15 cellular contexts compared by ENCODE assay signal in genomic region chr16:54588026-54588425, GRCh38.
A peak's percentile ranks its signal among the peaks of the same experiment; 100 is the strongest.
DNase-seq lines count a peak whose midpoint lies in the region; FAIRE-seq and TF ChIP-seq lines count a peak whose summit lies in the region.
"Had no signal": no experiment of that assay in that cellular context is flagged by ENCODE, and none has a peak within 500 bp of the region (broad histone marks: within the 10 kb centered on the region; RNA-seq: fewer than 3 reads in every experiment).

No MANE protein-coding gene starts in this region.

- peaks cover 61% of the 10 kb centered on the region for H3K4me1 Mint-ChIP-seq in neural crest cell

- no peaks in the 10 kb centered on the region for H3K9me3 ChIP-seq in BE2C
- H3K9me3 ChIP-seq in smooth muscle cell (replicated peaks; ENCODE audit: low read depth), result no peaks in the 10 kb centered on the region

- FAIRE-seq in bronchial epithelial cell (lab: Jason Lieb, UNC), result peak; percentile 76
- FAIRE-seq: GM12878 had no signal

- H3K27ac ChIP-seq in smooth muscle cell (ENCODE audit: low read depth), result no peak overlapping the region
- H3K27ac ChIP-seq: GM23248 had no signal

- H3K27ac Mint-ChIP-seq in neural crest cell (ENCODE audit: unreplicated experiment), result peak overlapping the region; percentile 30
- H3K27ac Mint-ChIP-seq: CD4-positive, alpha-beta T cell had no signal

- no peaks in the 10 kb centered on the region for H3F3A ChIP-seq in smooth muscle cell (ENCODE audit: low read depth)

- no peaks in the 10 kb centered on the region for H3K27me3 ChIP-seq in bronchial epithelial cell (ENCODE audit: control insufficient read depth, insufficient read depth, low read length)
- H3K27me3 ChIP-seq in BE2C, result no peaks in the 10 kb centered on the region; the same call in 1 of the 2 replicates
- peaks cover 27% of the 10 kb centered on the region for H3K27me3 ChIP-seq in smooth muscle cell (ENCODE audit: low read depth)

- H3K36me3 Mint-ChIP-seq in neural crest cell (ENCODE audit: low read depth), result peaks cover 3% of the 10 kb centered on the region

- H4K20me1 ChIP-seq in smooth muscle cell (ENCODE audit: low read depth), result no peaks in the 10 kb centered on the region

- H3K4me3 Mint-ChIP-seq in neural crest cell, result no peak overlapping the region
- H3K4me3 Mint-ChIP-seq: CD4-positive, alpha-beta T cell had no signal

- H3K27me3 Mint-ChIP-seq in neural crest cell (ENCODE audit: low read depth), result peaks cover 23% of the 10 kb centered on the region

- H3K9me3 Mint-ChIP-seq in neural crest cell, result no peaks in the 10 kb centered on the region
- H3K9me3 Mint-ChIP-seq: CD4-positive, alpha-beta T cell had no signal

- TF ChIP-seq CTCF in bronchial epithelial cell (IDR thresholded peaks at IDR 0.05; ENCODE audit: insufficient read depth, low read length, severe bottlenecking) (no peak), neural crest cell (conservative IDR thresholded peaks at IDR 0.05) (no peak), BE2C (IDR thresholded peaks at IDR 0.05; ENCODE audit: low read depth, low read length) (no peak), smooth muscle cell (IDR thresholded peaks at IDR 0.05; ENCODE audit: borderline replicate concordance, insufficient read depth, poor library complexity, severe bottlenecking) (no peak)

- no peak overlapping the region for H3K4me2 ChIP-seq in smooth muscle cell

- H3K4me3 ChIP-seq in bronchial epithelial cell (ENCODE audit: low read depth, low read length) (no peak overlapping the region), BE2C (ENCODE audit: low read depth, low read length) (no peak overlapping the region), smooth muscle cell (no peak overlapping the region)
- H3K4me3 ChIP-seq: GM12878, GM23248 had no signal

- no peaks in the 10 kb centered on the region for H3K36me3 ChIP-seq in bronchial epithelial cell (ENCODE audit: control insufficient read depth, insufficient read depth, low read length)
- H3K36me3 ChIP-seq in BE2C, result no peaks in the 10 kb centered on the region
- no peaks in the 10 kb centered on the region for H3K36me3 ChIP-seq in smooth muscle cell (ENCODE audit: low read depth)

- no peaks in the 10 kb centered on the region for H3K4me1 ChIP-seq in BE2C
- peaks cover 32% of the 10 kb centered on the region for H3K4me1 ChIP-seq in smooth muscle cell (ENCODE audit: low read depth)

- no peaks in the 10 kb centered on the region for H3K79me2 ChIP-seq in smooth muscle cell (ENCODE audit: low read depth)

- H2AFZ ChIP-seq in smooth muscle cell (ENCODE audit: low read depth), result no peak overlapping the region
- H2AFZ ChIP-seq: GM23248 had no signal

- H3K9ac ChIP-seq in smooth muscle cell (ENCODE audit: low read depth), result no peak overlapping the region
- H3K9ac ChIP-seq: GM23248 had no signal

- DNase-seq in DMS53 (lab: John Stamatoyannopoulos, UW) (peak; percentile 17), DMS53 treated with DMSO at 0.1 percent for 48 hours (lab: John Stamatoyannopoulos, UW; ENCODE audit: unreplicated experiment) (no peak), bronchial epithelial cell (ENCODE audit: low read depth) (no peak), neural crest cell (ENCODE audit: low read depth, low spot score) (no peak), BE2C (no peak), T1000 (lab: John Stamatoyannopoulos, UW) (no peak), smooth muscle cell (lab: John Stamatoyannopoulos, UW; ENCODE audit: unreplicated experiment) (no peak)
- DNase-seq: 8988T; C1 segment of cervical spinal cord; Calu3; CD4-positive, alpha-beta T cell; DMS 273 treated with DMSO at 0.1 percent for 48 hours; GM23248; H7 had no signal

- 90% methylated on average over 5 of the region's 5 CpGs for WGBS in smooth muscle cell (ENCODE audit: low lambda C conversion rate)
